1 cellular context compared by ENCODE assay signal in the genomic region with DNA sequence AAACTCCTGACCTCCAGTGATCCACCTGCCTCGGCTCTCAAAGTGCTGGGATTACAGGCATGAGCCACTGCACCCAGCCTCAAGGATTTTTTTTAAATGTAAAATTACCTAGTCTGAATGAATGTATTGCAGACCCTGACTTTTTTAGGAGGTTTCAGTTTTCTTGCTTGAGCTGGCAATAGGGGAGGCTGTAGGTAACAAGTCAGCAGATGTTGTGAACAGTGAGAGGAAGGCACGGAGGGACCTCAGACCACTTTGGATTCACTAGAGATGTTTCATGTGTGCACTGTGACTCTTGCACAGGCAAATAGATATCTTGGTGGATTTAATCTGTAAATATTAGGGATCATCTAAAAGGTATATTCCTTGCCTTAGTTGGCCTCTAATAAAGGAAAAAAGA.
TF ChIP-seq lines count a peak whose summit lies in the region.

No MANE protein-coding gene starts in this region.

TF ChIP-seq in H1, 55 proteins besides CTCF, POLR2A, EP300 and RAD21:
- TF ChIP-seq RNF2 (IDR thresholded peaks at IDR 0.05; ENCODE audit: borderline replicate concordance, low read depth, low read length, missing control alignments, poor library complexity, severe bottlenecking) (no peak), BCL11A (IDR thresholded peaks at IDR 0.05; ENCODE audit: low read depth in 2 of 2, low read length in 2 of 2) (no peak), SP2 (IDR thresholded peaks at IDR 0.05; ENCODE audit: low read length) (no peak), SRF (IDR thresholded peaks at IDR 0.05; ENCODE audit: low read depth, low read length) (no peak), MAFK (IDR thresholded peaks at IDR 0.05; ENCODE audit: low read depth, low read length) (no peak), YY1 (IDR thresholded peaks at IDR 0.05; ENCODE audit: low read depth, low read length) (no peak)
